In the genomic region with DNA sequence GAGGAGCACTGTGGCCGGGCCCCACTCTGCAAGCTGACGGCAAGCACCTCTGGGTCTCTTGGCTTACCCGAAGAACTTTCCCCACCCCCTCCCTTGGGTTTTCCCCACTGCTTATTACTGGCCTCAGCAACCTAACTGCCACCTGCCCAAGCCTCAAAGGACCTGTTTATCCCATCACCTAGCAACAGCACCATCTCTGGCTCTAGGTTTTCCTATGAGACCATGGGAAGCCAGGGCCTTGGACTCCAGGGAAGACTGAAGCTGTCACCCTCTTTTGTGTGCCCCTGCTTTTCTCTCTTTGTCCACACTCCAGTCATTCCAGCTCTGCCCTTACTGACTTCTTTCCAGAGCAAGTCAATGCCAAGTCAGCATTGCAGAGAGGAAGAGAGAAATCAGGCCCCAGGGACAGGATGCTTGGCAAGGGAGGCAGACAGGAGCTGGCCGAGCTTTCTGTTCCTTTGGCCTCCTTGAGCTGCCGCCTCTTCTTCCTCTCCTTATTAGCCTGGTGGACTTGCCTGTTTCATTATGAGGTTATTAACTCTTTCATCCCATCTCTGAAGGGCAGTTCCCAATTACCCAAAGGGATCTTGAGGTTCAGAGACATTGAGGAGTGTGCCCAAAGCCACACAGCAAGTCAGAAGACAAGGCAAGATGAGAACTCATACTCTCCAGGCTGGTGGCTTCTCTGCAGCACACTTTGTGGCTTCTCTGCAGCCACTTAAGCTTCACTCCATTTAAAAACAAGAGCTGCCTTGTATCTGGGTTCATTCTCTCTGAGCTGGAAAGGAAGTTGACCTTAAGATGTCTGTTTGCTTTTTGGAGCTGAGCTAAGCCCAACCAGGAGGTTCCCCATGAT, we compare ENCODE assay signal across 24 cellular contexts. TPM values are rescaled to one million over a fixed set of nuclear protein-coding genes. Genes with fewer than 3 reads are reported as not detected.
DNase-seq lines count a peak whose midpoint lies in the region; ATAC-seq, FAIRE-seq and TF ChIP-seq lines count a peak whose summit lies in the region.
"Had no signal": no experiment of that assay in that cellular context is flagged by ENCODE, and none has a peak within 500 bp of the region (broad histone marks: within the 10 kb centered on the region; RNA-seq: fewer than 3 reads in every experiment).

TSS of gene SMIM35 (minus strand) at position 51 of the 856 bp plus-strand sequence. CDS start 206 bp downstream, outside the sequence.

- no peaks in the 10 kb centered on the region for H3K9me2 ChIP-seq in SK-N-SH

- intact Hi-C loops in HepG2 (cut with micrococcal nuclease; ENCODE audit: unreplicated experiment), result no loop called here
- intact Hi-C loops in stomach (cut with DNase I; ENCODE audit: low total_unique reads), result no loop called here

- FAIRE-seq in HepG2 (lab: Jason Lieb, UNC), result no peak
- FAIRE-seq: keratinocyte, small intestine had no signal

- CTCF ChIA-PET in HepG2 (lab: Yijun Ruan, JAX; ENCODE audit: low intra/inter-chr PET ratio, low total read pairs) (no interaction called here), SK-N-SH (lab: Yijun Ruan, JAX) (interaction anchor here (0.7 to 2.3 kb wide), 3 partner anchors 34 to 263 kb away, joined by 3 to 6 read pairs (median 5); no protein-coding TSS in a partner anchor)

- peaks cover 76% of the 10 kb centered on the region for H3K4me1 ChIP-seq in HepG2 (ENCODE audit: insufficient read depth, low read length)
- no peaks in the 10 kb centered on the region for H3K4me1 ChIP-seq in osteoblast (ENCODE audit: insufficient read depth, low read length)
- no peaks in the 10 kb centered on the region for H3K4me1 ChIP-seq in SK-N-SH (ENCODE audit: control insufficient read depth in 1 of 2, insufficient read depth in 2 of 2, low read depth in 1 of 2, low read length in 1 of 2)
- H3K4me1 ChIP-seq in stomach, result peaks cover 0 to 14% (median 5%) of the 10 kb centered on the region in 4 donors

- in situ Hi-C loops in HepG2 (cut with HindIII; ENCODE audit: extremely low pct_ligation_motif_present, low pct_unique_long_range_greater_than_20kb), result no loop called here
- in situ Hi-C loops in GM13976 (cut with MboI; ENCODE audit: low sequenced_read_pairs, unreplicated experiment), result no loop called here

- H3K36me3 ChIP-seq in HepG2 (replicated peaks in 1 of 2; ENCODE audit: control insufficient read depth in 1 of 2, insufficient read depth in 2 of 2, low read length in 2 of 2) (no peaks in the 10 kb centered on the region), osteoblast (ENCODE audit: insufficient read depth, low read length) (no peaks in the 10 kb centered on the region), SK-N-SH (replicated peaks in 1 of 2; ENCODE audit: control insufficient read depth in 1 of 2, insufficient read depth in 2 of 2, low read length in 1 of 2) (no peaks in the 10 kb centered on the region), stomach (no peaks in the 10 kb centered on the region)

- no peak for TF ChIP-seq RAD21 in HepG2 (CRISPR knock-in tag; IDR thresholded peaks at IDR 0.05)
- no peak for TF ChIP-seq RAD21 in SK-N-SH (IDR thresholded peaks at IDR 0.05; ENCODE audit: low read length)

- no peak within 1 kb of the TSS for H3K4me3 ChIP-seq in HepG2 (replicated peaks in 1 of 3; ENCODE audit: insufficient read depth in 1 of 3, low read depth in 2 of 3, low read length in 3 of 3)
- no peak within 1 kb of the TSS for H3K4me3 ChIP-seq in osteoblast (ENCODE audit: insufficient read depth, low read length)
- no peak within 1 kb of the TSS for H3K4me3 ChIP-seq in SK-N-SH (ENCODE audit: low read depth in 2 of 2, low read length in 1 of 2)
- no peak within 1 kb of the TSS for H3K4me3 ChIP-seq in stomach
- H3K4me3 ChIP-seq: psoas muscle had no signal

- POLR2A ChIA-PET in HepG2 (lab: Yijun Ruan, JAX) (no interaction called here), SK-N-SH (lab: Yijun Ruan, JAX) (no interaction called here)

- TF ChIP-seq CTCF in HepG2 (CRISPR knock-in tag; IDR thresholded peaks at IDR 0.05), result no peak
- TF ChIP-seq CTCF in osteoblast (IDR thresholded peaks at IDR 0.05; ENCODE audit: extremely low read depth, low read depth, low read length), result no peak
- TF ChIP-seq CTCF in SK-N-SH (IDR thresholded peaks at IDR 0.05), result no peak
- TF ChIP-seq CTCF in stomach (IDR thresholded peaks at IDR 0.05), result no peak
- TF ChIP-seq CTCF in GM13976 (IDR thresholded peaks at IDR 0.05; ENCODE audit: borderline replicate concordance, control extremely low read depth, extremely low read depth, insufficient read depth, missing control alignments), result no peak

- H2AFZ ChIP-seq in HepG2 (ENCODE audit: low read length) (no peak within 1 kb of the TSS), osteoblast (ENCODE audit: low read length) (no peak within 1 kb of the TSS), SK-N-SH (ENCODE audit: low read depth) (no peak within 1 kb of the TSS)

- no TSS peak for BruUV-seq in HepG2 (replicated peaks; lab: Mats Ljungman, UMichigan)

- H3K9me3 ChIP-seq in HepG2 (ENCODE audit: low read length), result peaks cover 12% of the 10 kb centered on the region
- H3K9me3 ChIP-seq in osteoblast (ENCODE audit: low read depth, low read length), result no peaks in the 10 kb centered on the region
- H3K9me3 ChIP-seq in SK-N-SH, result no peaks in the 10 kb centered on the region
- H3K9me3 ChIP-seq in stomach, result peaks cover 0 to 20% (median 10%) of the 10 kb centered on the region in 4 donors
- H3K9me3 ChIP-seq: psoas muscle had no signal

- TF ChIP-seq POLR2A in HepG2 (IDR thresholded peaks at IDR 0.05; ENCODE audit: insufficient read depth in 1 of 2, low read depth in 2 of 2, low read length in 2 of 2) (no peak), stomach (IDR thresholded peaks at IDR 0.05) (no peak)

- H3K4me2 ChIP-seq in HepG2 (ENCODE audit: low read depth, low read length) (no peak within 1 kb of the TSS), osteoblast (ENCODE audit: insufficient read depth, low read length) (no peak within 1 kb of the TSS), SK-N-SH (no peak within 1 kb of the TSS)

- H3K79me2 ChIP-seq in HepG2 (ENCODE audit: insufficient read depth, low read length) (no peaks in the 10 kb centered on the region), osteoblast (ENCODE audit: insufficient read depth, low read length) (no peaks in the 10 kb centered on the region), SK-N-SH (ENCODE audit: insufficient read depth) (no peaks in the 10 kb centered on the region)

- DNase-seq in COR-L47 (lab: John Stamatoyannopoulos, UW), result peak; percentile 15
- DNase-seq in NAMALWA (ENCODE audit: low spot score), result peak; percentile 5
- DNase-seq in NCI-H748 (lab: John Stamatoyannopoulos, UW; ENCODE audit: unreplicated experiment), result peak; percentile 85
- DNase-seq in HepG2 (ENCODE audit: low spot score), result no peak
- no peak for DNase-seq in osteoblast (ENCODE audit: insufficient read length, low spot score, missing footprints)
- no peak for DNase-seq in SK-N-SH
- no peak for DNase-seq in stomach
- DNase-seq in GM13976 (ENCODE audit: low spot score), result no peak
- DNase-seq: activated CD4-positive, alpha-beta memory T cell treated with anti-CD3 and anti-CD28 coated beads, Interleukin-2, amount 10 ng/mL, durations not matched to agents 7 days and 5 days; activated naive CD4-positive, alpha-beta T cell treated with anti-CD3 and anti-CD28 coated beads, Interleukin-2, amount 50 U/mL, for 16 hours; activated T-cell treated with anti-CD3 and anti-CD28 coated beads, Interleukin-2, amount 50 U/mL, for 24 hours; Calu3; GDM1; mesenchymal stem cell; NCI-H2081 treated with DMSO at 0.1 percent for 48 hours; SHP77 treated with DMSO at 0.1 percent for 48 hours; small intestine; stimulated activated CD4-positive, alpha-beta T cell treated with anti-CD3 and anti-CD28 coated beads, Interleukin-4, amount 100 ng/mL, for 1 hour; T-helper 2 cell had no signal

- no peak within 1 kb of the TSS for H3K27ac ChIP-seq in HepG2 (ENCODE audit: extremely low read length, insufficient read depth, low read length)
- H3K27ac ChIP-seq in osteoblast (ENCODE audit: low read depth, low read length), result no peak within 1 kb of the TSS
- H3K27ac ChIP-seq in SK-N-SH (ENCODE audit: low read depth in 2 of 2, low read length in 1 of 2), result no peak within 1 kb of the TSS
- H3K27ac ChIP-seq in stomach, result no peak within 1 kb of the TSS
- H3K27ac ChIP-seq: psoas muscle had no signal

- H4K20me1 ChIP-seq in HepG2 (ENCODE audit: insufficient read depth, low read length) (no peaks in the 10 kb centered on the region), osteoblast (ENCODE audit: insufficient read depth, low read length) (no peaks in the 10 kb centered on the region), SK-N-SH (ENCODE audit: insufficient read depth) (no peaks in the 10 kb centered on the region)

- ATAC-seq in HepG2, result no peak
- ATAC-seq: natural killer cell treated with Interleukin-12 subunit alpha and Interleukin-12 subunit beta and Interleukin-15 and Interleukin-18, amount 100 ng/mL, for 72 hours; psoas muscle had no signal

- H3K9ac ChIP-seq in HepG2 (ENCODE audit: insufficient read depth, low read depth, low read length), result no peak within 1 kb of the TSS
- H3K9ac ChIP-seq in SK-N-SH, result no peak within 1 kb of the TSS

- peaks cover 0 to 7% of the 10 kb centered on the region in 2 experiments; a peak in 1 of 5 replicates for H3K27me3 ChIP-seq in HepG2 (ENCODE audit: control insufficient read depth in 1 of 2, insufficient read depth in 2 of 2, low read length in 2 of 2)
- peaks cover 3% of the 10 kb centered on the region for H3K27me3 ChIP-seq in osteoblast (ENCODE audit: insufficient read depth, low read length)
- peaks cover 6% of the 10 kb centered on the region; the same call in 1 of the 2 replicates for H3K27me3 ChIP-seq in SK-N-SH (ENCODE audit: insufficient read depth)
- no peaks in the 10 kb centered on the region for H3K27me3 ChIP-seq in stomach

- no peak for TF ChIP-seq EP300 in HepG2 (IDR thresholded peaks at IDR 0.05; ENCODE audit: low read depth in 2 of 2, low read length in 2 of 2)
- TF ChIP-seq EP300 in HepG2 (CRISPR knock-in tag; IDR thresholded peaks at IDR 0.05; ENCODE audit: borderline replicate concordance), result no peak
- no peak for TF ChIP-seq EP300 in SK-N-SH (IDR thresholded peaks at IDR 0.05; ENCODE audit: borderline replicate concordance in 1 of 2, low read depth in 1 of 2, low read length in 1 of 2)
- TF ChIP-seq EP300 in stomach (IDR thresholded peaks at IDR 0.05), result no peak

- WGBS in HepG2 (ENCODE audit: low lambda C conversion rate), result 52% methylated on average over 3 of the region's 5 CpGs
- WGBS in SK-N-SH (ENCODE audit: low lambda C conversion rate), result 21% methylated on average over 5 of the region's 5 CpGs
- WGBS in stomach, 5 donors, result 65 to 90% (median 78%) methylated on average over 5 of the region's 5 CpGs

- no peaks in the 10 kb centered on the region for H3F3A ChIP-seq in SK-N-SH (replicated peaks; ENCODE audit: insufficient read depth)

RNA-seq across cellular contexts. Expression of gene SMIM35, which starts in this region (rescaled TPM):
- total RNA-seq in HepG2 (2016; rRNA removed; fragmentation: Illumina TruSeq; extraction: Trizol) (not detected in 2 replicates), osteoblast (not detected in 2 replicates), stomach (not detected)
- total RNA-seq in HepG2 (2016; cell fraction: cytosol; rRNA removed; fragmentation: Illumina TruSeq; extraction: Trizol; ENCODE audit: low read depth), result not detected in 2 replicates
- total RNA-seq in HepG2 (2016; cell fraction: insoluble cytoplasmic fraction; rRNA removed; fragmentation: Illumina TruSeq; extraction: Trizol), result not detected in 2 replicates
- not detected in 2 replicates for total RNA-seq in HepG2 (2016; cell fraction: membrane; rRNA removed; fragmentation: Illumina TruSeq; extraction: Trizol)
- not detected in 2 replicates for total RNA-seq in HepG2 (2016; cell fraction: nucleus; rRNA removed; fragmentation: Illumina TruSeq; extraction: Trizol)
- polyA plus RNA-seq in HepG2 (2011; rRNA removed) (0.04 TPM in 1 of 2 replicates, not detected in the other), SK-N-SH (2012; rRNA removed) (not detected in 2 replicates), stomach (under 1 TPM in 1 of 3 donors, not detected in 2; 0.03 TPM)
- 0.01 TPM in 1 of 2 replicates, not detected in the other for polyA plus RNA-seq in HepG2 (2011; cell fraction: cytosol; rRNA removed)
- polyA plus RNA-seq in HepG2 (2011; cell fraction: nucleus; rRNA removed), result 0.05 TPM in 2 replicates
- not detected in 2 replicates for polyA plus RNA-seq in HepG2 (2012)
- polyA plus RNA-seq in HepG2 (2016; cell fraction: cytosol; fragmentation: Illumina TruSeq; extraction: Trizol; ENCODE audit: low read depth), result not detected in 2 replicates
- polyA plus RNA-seq in HepG2 (2016; cell fraction: insoluble cytoplasmic fraction; fragmentation: Illumina TruSeq; extraction: Trizol; ENCODE audit: low read depth), result not detected in 2 replicates
- polyA plus RNA-seq in HepG2 (2016; cell fraction: membrane; fragmentation: Illumina TruSeq; extraction: Trizol; ENCODE audit: low read depth), result not detected in 2 replicates
- not detected in 2 replicates for polyA plus RNA-seq in HepG2 (2016; cell fraction: nucleus; fragmentation: Illumina TruSeq; extraction: Trizol; ENCODE audit: insufficient read depth, low read depth)
- 0.04 TPM in 1 of 2 replicates, not detected in the other for polyA minus RNA-seq in HepG2 (2011; rRNA and poly(A)+ RNA removed; ENCODE audit: low replicate concordance)
- not detected in 2 replicates for polyA minus RNA-seq in HepG2 (2011; cell fraction: cytosol; rRNA and poly(A)+ RNA removed)
- polyA minus RNA-seq in HepG2 (2011; cell fraction: nucleus; rRNA and poly(A)+ RNA removed), result not detected in 2 replicates
- polyA plus RNA-seq in SK-N-SH (2012; cell fraction: cytosol; rRNA removed), result not detected in 2 replicates
- polyA plus RNA-seq in SK-N-SH (2012; cell fraction: nucleus; rRNA removed), result not detected in 2 replicates
- total RNA-seq: Calu3; M059J; natural killer cell treated with Interleukin-12 subunit alpha and Interleukin-12 subunit beta and Interleukin-15 and Interleukin-18, amount 100 ng/mL, for 72 hours; subcutaneous adipose tissue had no signal
- polyA plus RNA-seq: keratinocyte, psoas muscle had no signal

Comparison
In these comparisons a context has a peak if more than half of its experiments do, and no peak if none do; other contexts are left out.
1. DNase-seq: peak in COR-L47 (single experiment), NAMALWA (single experiment) and NCI-H748 (single experiment); none in HepG2 (single experiment), osteoblast (single experiment), SK-N-SH (single experiment), stomach (single experiment) and GM13976 (single experiment).